In genomic region chr1:44775078-44775929, GRCh38 we compare ENCODE assay signal across 8 cellular contexts. TPM values are rescaled to one million over a fixed set of nuclear protein-coding genes. Genes with fewer than 3 reads are reported as not detected.
DNase-seq lines count a peak whose midpoint lies in the region; ATAC-seq, FAIRE-seq and TF ChIP-seq lines count a peak whose summit lies in the region.

RPS8 (plus strand) TSS chr1:44775540; CDS start chr1:44775597, 57 bp downstream.

- no peak for TF ChIP-seq CTCF in WTC11 (IDR thresholded peaks at IDR 0.05)
- TF ChIP-seq CTCF in bronchial epithelial cell (IDR thresholded peaks at IDR 0.05; ENCODE audit: insufficient read depth, low read length, severe bottlenecking) = no peak

- H3K4me3 ChIP-seq in bronchial epithelial cell (ENCODE audit: low read depth, low read length) = peak within 1 kb of the TSS; percentile 88

- ATAC-seq in GM18907 (IDR thresholded peaks at IDR 0.05; ENCODE audit: unreplicated experiment) (peak; percentile 83), HG03139 (IDR thresholded peaks at IDR 0.05; ENCODE audit: unreplicated experiment) (peak; percentile 79), WTC11 (peak; percentile 88)

- H3K27me3 Mint-ChIP-seq in WTC11 (ENCODE audit: low read depth) = no peaks in the 10 kb centered on the region
- peaks cover 2 to 12% (median 9%) of the 10 kb centered on the region in 3 donors for H3K27me3 Mint-ChIP-seq in immature natural killer cell (ENCODE audit: low read depth in 3 of 3)

- peaks cover 28% of the 10 kb centered on the region for H3K36me3 ChIP-seq in bronchial epithelial cell (ENCODE audit: control insufficient read depth, insufficient read depth, low read length)

- H3K36me3 Mint-ChIP-seq in WTC11 (peaks cover 47% of the 10 kb centered on the region), immature natural killer cell (peaks cover 4 to 24% (median 14%) of the 10 kb centered on the region in 3 donors)

- H3K4me1 Mint-ChIP-seq in WTC11 (peaks cover 22% of the 10 kb centered on the region), immature natural killer cell (peaks cover 32 to 46% of the 10 kb centered on the region in 2 donors)

- FAIRE-seq in bronchial epithelial cell (lab: Jason Lieb, UNC) = no peak

- CTCF ChIA-PET in WTC11 (lab: Charles Lee) = interaction anchor here (1.7 to 2.0 kb wide), 2 partner anchors 12 to 18 kb away, joined by 5 to 9 read pairs; partner anchors contain the start of gene BEST4

- no peaks in the 10 kb centered on the region for H3K27me3 ChIP-seq in bronchial epithelial cell (ENCODE audit: control insufficient read depth, insufficient read depth, low read length)

- peak within 1 kb of the TSS; percentile 97 for H3K27ac Mint-ChIP-seq in WTC11
- H3K27ac Mint-ChIP-seq in immature natural killer cell = peak within 1 kb of the TSS; percentile 95 to 99 (median 98)

- H3K4me3 Mint-ChIP-seq in WTC11 (peak within 1 kb of the TSS; percentile 87), immature natural killer cell (peak within 1 kb of the TSS; percentile 87 to 96 (median 95))

- no peaks in the 10 kb centered on the region for H3K9me3 Mint-ChIP-seq in WTC11
- H3K9me3 Mint-ChIP-seq in immature natural killer cell = no peaks in the 10 kb centered on the region

- POLR2A ChIA-PET in WTC11 (lab: Charles Lee) = interaction anchor here (0.6 to 2.8 kb wide), 19 partner anchors 8 to 1126 kb away, joined by 3 to 19 read pairs (median 4); partner anchors contain the start of genes ARMH1, BTBD19, HECTD3 and KDM4A

- peak; percentile 89 for DNase-seq in AG08395 (ENCODE audit: low spot score)
- DNase-seq in NCI-H2227 (lab: John Stamatoyannopoulos, UW; ENCODE audit: unreplicated experiment) = peak; percentile 98
- DNase-seq in WTC11 (ENCODE audit: low spot score) = peak; percentile 93
- DNase-seq in bronchial epithelial cell (ENCODE audit: low read depth) = peak; percentile 84
- DNase-seq in immature natural killer cell = peak; percentile 88 to 89 (median 88)
- peak; percentile 86 for DNase-seq in smooth muscle cell of the brain vasculature (ENCODE audit: low read depth, low spot score)

TF ChIP-seq in WTC11, 78 proteins besides CTCF, POLR2A, EP300 and RAD21 (continues in another document):
- TF ChIP-seq EMX1 (CRISPR knock-in tag; IDR thresholded peaks at IDR 0.05) = no peak
- peak; percentile 89 for TF ChIP-seq KAT7 (CRISPR knock-in tag; IDR thresholded peaks at IDR 0.05; ENCODE audit: borderline replicate concordance)
- no peak for TF ChIP-seq JAZF1 (CRISPR knock-in tag; IDR thresholded peaks at IDR 0.05)
- peak; percentile 79; the same call in 1 of the 2 replicates for TF ChIP-seq ARID4B (CRISPR knock-in tag; IDR thresholded peaks at IDR 0.05; ENCODE audit: borderline replicate concordance)
- no peak for TF ChIP-seq CDX4 (CRISPR knock-in tag; IDR thresholded peaks at IDR 0.05; ENCODE audit: borderline replicate concordance)
- TF ChIP-seq TP53 (CRISPR knock-in tag; IDR thresholded peaks at IDR 0.05) = no peak
- TF ChIP-seq ERG (CRISPR knock-in tag; IDR thresholded peaks at IDR 0.05) = no peak
- TF ChIP-seq NR1H2 (CRISPR knock-in tag; IDR thresholded peaks at IDR 0.05) = no peak
- TF ChIP-seq ETV6 (CRISPR knock-in tag; IDR thresholded peaks at IDR 0.05) = peak; percentile 63
- no peak for TF ChIP-seq TCF7 (CRISPR knock-in tag; IDR thresholded peaks at IDR 0.05; ENCODE audit: low read depth)
- TF ChIP-seq ZNF416 (CRISPR knock-in tag; IDR thresholded peaks at IDR 0.05) = no peak
- no peak for TF ChIP-seq HMGA2 (CRISPR knock-in tag; IDR thresholded peaks at IDR 0.05)
- TF ChIP-seq ZNF263 (CRISPR knock-in tag; IDR thresholded peaks at IDR 0.05; ENCODE audit: low read depth) = no peak
- peak; percentile 92 for TF ChIP-seq ESRRA (CRISPR knock-in tag; IDR thresholded peaks at IDR 0.05; ENCODE audit: borderline replicate concordance)
- TF ChIP-seq ZNF512 (CRISPR knock-in tag; IDR thresholded peaks at IDR 0.05; ENCODE audit: borderline replicate concordance) = no peak
- TF ChIP-seq ZSCAN18 (CRISPR knock-in tag; IDR thresholded peaks at IDR 0.05) = no peak
- TF ChIP-seq MXD4 (CRISPR knock-in tag; IDR thresholded peaks at IDR 0.05; ENCODE audit: borderline replicate concordance) = no peak
- no peak for TF ChIP-seq E2F5 (CRISPR knock-in tag; IDR thresholded peaks at IDR 0.05)
- TF ChIP-seq ZNF396 (CRISPR knock-in tag; IDR thresholded peaks at IDR 0.05; ENCODE audit: borderline replicate concordance) = no peak

RNA-seq across cellular contexts. Expression of gene RPS8, which starts in this region (rescaled TPM):
- 2,343 to 2,726 TPM (median 2,722 TPM) in 3 replicates for total RNA-seq in WTC11 (2021)
- 2,098 and 3,387 TPM in 2 replicates for total RNA-seq in bronchial epithelial cell
- 100 to 1,000 TPM; 412 to 772 (median 474) TPM for polyA plus RNA-seq in immature natural killer cell

Comparison
In these comparisons a context has a peak if more than half of its experiments do, and no peak if none do; other contexts are left out.
1. Peak in every context shown above with its lines: DNase-seq, ATAC-seq and H3K4me3 ChIP-seq.